ENCODE assay signal across 11 cellular contexts in genomic region chr1:93554883-93555872, GRCh38.
DNase-seq lines count a peak whose midpoint lies in the region; ATAC-seq, FAIRE-seq and TF ChIP-seq lines count a peak whose summit lies in the region.
"Had no signal": no experiment of that assay in that cellular context is flagged by ENCODE, and none has a peak within 500 bp of the region (broad histone marks: within the 10 kb centered on the region; RNA-seq: fewer than 3 reads in every experiment).

No MANE protein-coding gene starts in this region.

- H3K36me3 ChIP-seq in right lobe of liver (peaks cover 0 to under 1% (median 0%) of the 10 kb centered on the region in 4 donors), transverse colon (peaks cover 0 to 12% (median 3%) of the 10 kb centered on the region in 4 donors)

- H3K4me1 ChIP-seq in right lobe of liver = peaks cover 0 to 6% (median 0%) of the 10 kb centered on the region in 4 donors
- H3K4me1 ChIP-seq in transverse colon = peaks cover 10 to 42% (median 30%) of the 10 kb centered on the region in 4 donors

- TF ChIP-seq CTCF in choroid plexus epithelial cell (conservative IDR thresholded peaks at IDR 0.05; ENCODE audit: low read depth, low read length) = no peak
- no peak for TF ChIP-seq CTCF in right lobe of liver (IDR thresholded peaks at IDR 0.05)
- TF ChIP-seq CTCF in transverse colon (IDR thresholded peaks at IDR 0.05) = no peak

- in situ Hi-C loops in transverse colon (cut with MboI; ENCODE audit: low pct_ligation_motif_present in 1 of 4, low pct_unique_long_range_greater_than_20kb in 1 of 4, low sequenced_read_pairs in 3 of 4) = no loop called here

- H3K36me3 Mint-ChIP-seq in activated naive CD8-positive, alpha-beta T cell treated with anti-CD3 and anti-CD28 coated beads for 36 hours = no peaks in the 10 kb centered on the region
- no peaks in the 10 kb centered on the region for H3K36me3 Mint-ChIP-seq in activated naive CD8-positive, alpha-beta T cell treated with anti-CD3 and anti-CD28 coated beads, Interleukin-2, amount 50 U/mL, for 24 hours (ENCODE audit: low read depth)

- peak overlapping the region; percentile 2 for H3K4me3 Mint-ChIP-seq in activated naive CD8-positive, alpha-beta T cell treated with anti-CD3 and anti-CD28 coated beads for 36 hours
- no peak overlapping the region for H3K4me3 Mint-ChIP-seq in activated naive CD8-positive, alpha-beta T cell treated with anti-CD3 and anti-CD28 coated beads, Interleukin-2, amount 50 U/mL, for 24 hours

- CTCF ChIA-PET in HEK293T (lab: Yijun Ruan, JAX) = interaction anchor here (0.6 kb wide), 1 partner anchor 483 kb away, joined by 3 read pairs; no protein-coding TSS in a partner anchor

- DNase-seq in activated naive CD8-positive, alpha-beta T cell treated with anti-CD3 and anti-CD28 coated beads for 36 hours = no peak
- no peak for DNase-seq in activated naive CD8-positive, alpha-beta T cell treated with anti-CD3 and anti-CD28 coated beads, Interleukin-2, amount 50 U/mL, for 24 hours
- DNase-seq in choroid plexus epithelial cell (ENCODE audit: low read depth) = peak; percentile 39
- no peak for DNase-seq in right lobe of liver
- DNase-seq in transverse colon = no peak
- no peak for DNase-seq in HEK293T (ENCODE audit: extremely low spot score)
- no peak for DNase-seq in frontal cortex (ENCODE audit: low spot score in 2 of 2)
- DNase-seq: activated CD4-positive, alpha-beta T cell treated with anti-CD3 and anti-CD28 coated beads, Interleukin-2, amount 50 U/mL, for 1 hour had no signal

- H3K9me3 Mint-ChIP-seq in activated naive CD8-positive, alpha-beta T cell treated with anti-CD3 and anti-CD28 coated beads for 36 hours = no peaks in the 10 kb centered on the region
- H3K9me3 Mint-ChIP-seq in activated naive CD8-positive, alpha-beta T cell treated with anti-CD3 and anti-CD28 coated beads, Interleukin-2, amount 50 U/mL, for 24 hours = peaks cover 5% of the 10 kb centered on the region

- H3K27me3 ChIP-seq in right lobe of liver (no peaks in the 10 kb centered on the region), transverse colon (no peaks in the 10 kb centered on the region)
- H3K27me3 ChIP-seq: tibial nerve had no signal

- POLR2A ChIA-PET in HEK293T (lab: Yijun Ruan, JAX) = no interaction called here

- FAIRE-seq in frontal cortex (lab: Jason Lieb, UNC) = no peak
- FAIRE-seq: A204.1 had no signal

- intact Hi-C loops in right lobe of liver (cut with DNase I) (no loop called here), transverse colon (cut with DNase I; ENCODE audit: low total_unique reads) (no loop called here)

- no peaks in the 10 kb centered on the region for H3K9me3 ChIP-seq in right lobe of liver
- H3K9me3 ChIP-seq in transverse colon = no peaks in the 10 kb centered on the region
- H3K9me3 ChIP-seq: tibial nerve had no signal

- peaks cover 9% of the 10 kb centered on the region for H3K4me1 Mint-ChIP-seq in activated naive CD8-positive, alpha-beta T cell treated with anti-CD3 and anti-CD28 coated beads for 36 hours
- peaks cover 11% of the 10 kb centered on the region for H3K4me1 Mint-ChIP-seq in activated naive CD8-positive, alpha-beta T cell treated with anti-CD3 and anti-CD28 coated beads, Interleukin-2, amount 50 U/mL, for 24 hours

- TF ChIP-seq POLR2A in right lobe of liver (IDR thresholded peaks at IDR 0.05) (no peak), transverse colon (IDR thresholded peaks at IDR 0.05) (no peak)

- H3K27ac Mint-ChIP-seq in activated naive CD8-positive, alpha-beta T cell treated with anti-CD3 and anti-CD28 coated beads for 36 hours = no peak overlapping the region
- no peak overlapping the region for H3K27ac Mint-ChIP-seq in activated naive CD8-positive, alpha-beta T cell treated with anti-CD3 and anti-CD28 coated beads, Interleukin-2, amount 50 U/mL, for 24 hours

- ATAC-seq in activated naive CD8-positive, alpha-beta T cell treated with anti-CD3 and anti-CD28 coated beads, Interleukin-2, amount 50 U/mL, for 24 hours = no peak
- ATAC-seq in right lobe of liver (peak; percentile 23 to 86 (median 55)), HG02759 (IDR thresholded peaks at IDR 0.05; ENCODE audit: unreplicated experiment) (no peak)

- no peak overlapping the region for H3K27ac ChIP-seq in right lobe of liver
- H3K27ac ChIP-seq in transverse colon = peak overlapping the region; percentile 60 to 78 (median 74)

- no peak overlapping the region for H3K4me3 ChIP-seq in choroid plexus epithelial cell (ENCODE audit: low read depth, low read length)
- no peak overlapping the region for H3K4me3 ChIP-seq in right lobe of liver
- no peak overlapping the region for H3K4me3 ChIP-seq in transverse colon
- H3K4me3 ChIP-seq: tibial nerve had no signal

- WGBS in right lobe of liver (ENCODE audit: insufficient coverage, low coverage, low lambda C conversion rate, missing lambda C conversion rate) = 49% methylated on average over 7 of the region's 7 CpGs
- 43 to 49% methylated on average over 7 of the region's 7 CpGs for WGBS in transverse colon (ENCODE audit: low coverage in 1 of 2), 2 donors

- TF ChIP-seq EP300 in transverse colon (IDR thresholded peaks at IDR 0.05; ENCODE audit: low read depth) = no peak

- H3K27me3 Mint-ChIP-seq in activated naive CD8-positive, alpha-beta T cell treated with anti-CD3 and anti-CD28 coated beads for 36 hours = peaks cover 5% of the 10 kb centered on the region
- peaks cover 12% of the 10 kb centered on the region for H3K27me3 Mint-ChIP-seq in activated naive CD8-positive, alpha-beta T cell treated with anti-CD3 and anti-CD28 coated beads, Interleukin-2, amount 50 U/mL, for 24 hours

TF ChIP-seq in HEK293T, 16 proteins besides CTCF, POLR2A, EP300 and RAD21:
- TF ChIP-seq SP1 (IDR thresholded peaks at IDR 0.05) = no peak
- TF ChIP-seq HDGF (IDR thresholded peaks at IDR 0.05; ENCODE audit: borderline replicate concordance) = no peak
- no peak for TF ChIP-seq L3MBTL2 (conservative IDR thresholded peaks at IDR 0.05)

Comparison
In these comparisons a context has a peak if more than half of its experiments do, and no peak if none do; other contexts are left out.
1. ATAC-seq: peak in right lobe of liver (4 of 4); none in activated naive CD8-positive, alpha-beta T cell treated with anti-CD3 and anti-CD28 coated beads, Interleukin-2, amount 50 U/mL, for 24 hours (single experiment) and HG02759 (single experiment).
2. H3K27ac ChIP-seq: peak in transverse colon (4 of 4); none in right lobe of liver (0 of 3).